ENCODE assay signal across 25 cellular contexts in genomic region chr9:106897681-106898080, GRCh38. TPM values are rescaled to one million over a fixed set of nuclear protein-coding genes. Genes with fewer than 3 reads are reported as not detected.
DNase-seq lines count a peak whose midpoint lies in the region; ATAC-seq and TF ChIP-seq lines count a peak whose summit lies in the region.
"Had no signal": no experiment of that assay in that cellular context is flagged by ENCODE, and none has a peak within 500 bp of the region (broad histone marks: within the 10 kb centered on the region; RNA-seq: fewer than 3 reads in every experiment).

No MANE protein-coding gene starts in this region.

- 75% methylated on average over 3 of the region's 3 CpGs for WGBS in suprapubic skin

- H3K9me3 ChIP-seq in WERI-Rb-1 (ENCODE audit: severe bottlenecking) (peaks cover 3% of the 10 kb centered on the region), muscle layer of duodenum (ENCODE audit: control insufficient read depth in 1 of 2, low read length in 2 of 2) (no peaks in the 10 kb centered on the region), suprapubic skin (no peaks in the 10 kb centered on the region)
- H3K9me3 ChIP-seq: thyroid gland had no signal

- no peaks in the 10 kb centered on the region for H3K27me3 ChIP-seq in WERI-Rb-1 (ENCODE audit: insufficient read depth, low read depth, severe bottlenecking)
- no peaks in the 10 kb centered on the region for H3K27me3 ChIP-seq in muscle layer of duodenum (ENCODE audit: low read depth, low read length)
- no peaks in the 10 kb centered on the region for H3K27me3 ChIP-seq in suprapubic skin
- H3K27me3 ChIP-seq: esophagus squamous epithelium, thyroid gland had no signal

- ATAC-seq in Right ventricle myocardium superior (ENCODE audit: poor library complexity) (peak; percentile 20), left cardiac atrium (no peak), GM21447 (IDR thresholded peaks at IDR 0.05; ENCODE audit: unreplicated experiment) (no peak)
- no peak for ATAC-seq in stimulated activated naive CD8-positive, alpha-beta T cell treated with anti-CD3 and anti-CD28 coated beads, Interleukin-15, Interleukin-2, amounts not matched to agents 100 U/mL and 50 U/mL, for 24 hours
- ATAC-seq: activated CD8-positive, alpha-beta T cell treated with anti-CD3 and anti-CD28 coated beads for 36 hours; activated naive CD4-positive, alpha-beta T cell treated with anti-CD3 and anti-CD28 coated beads, Interleukin-2, amount 50 U/mL, for 72 hours; natural killer cell treated with Interleukin-12 subunit alpha and Interleukin-12 subunit beta and Interleukin-15 and Interleukin-18, amount 100 ng/mL, for 72 hours; sciatic nerve had no signal

- no peak for TF ChIP-seq POLR2A in suprapubic skin (IDR thresholded peaks at IDR 0.05)

- H3K27ac ChIP-seq in WERI-Rb-1 (peak overlapping the region; percentile 73), muscle layer of duodenum (ENCODE audit: low read length) (peak overlapping the region; percentile 60), suprapubic skin (peak overlapping the region; percentile 33)
- H3K27ac ChIP-seq: esophagus squamous epithelium, parathyroid adenoma, thyroid gland had no signal

- no peak for TF ChIP-seq EP300 in suprapubic skin (IDR thresholded peaks at IDR 0.05)

- peaks cover 1 to 9% of the 10 kb centered on the region in 2 donors for H3K4me1 ChIP-seq in muscle layer of duodenum (ENCODE audit: control insufficient read depth in 1 of 2, insufficient read depth in 2 of 2, low read length in 2 of 2)
- H3K4me1 ChIP-seq in suprapubic skin, result peaks cover 15% of the 10 kb centered on the region

- DNase-seq in Right ventricle myocardium superior (no peak), left cardiac atrium (no peak), WERI-Rb-1 (peak; percentile 92), suprapubic skin (ENCODE audit: low spot score in 2 of 2) (no peak), medulla oblongata (ENCODE audit: extremely low spot score) (no peak)
- no peak for DNase-seq in stimulated activated naive CD8-positive, alpha-beta T cell treated with anti-CD3 and anti-CD28 coated beads, Interleukin-15, Interleukin-2, amounts not matched to agents 100 U/mL and 50 U/mL, for 24 hours
- DNase-seq: activated CD4-positive, alpha-beta T cell treated with anti-CD3 and anti-CD28 coated beads for 1 hour; activated CD8-positive, alpha-beta T cell treated with anti-CD3 and anti-CD28 coated beads for 36 hours; AML-193; anterior cingulate cortex; caudate nucleus; CD4-positive, alpha-beta memory T cell; DMS153; esophagus squamous epithelium; foreskin melanocyte; NCI-H1105; NCI-H2029; stimulated activated naive CD4-positive, alpha-beta T cell; thyroid gland had no signal

- H3K36me3 ChIP-seq in WERI-Rb-1 (no peaks in the 10 kb centered on the region), muscle layer of duodenum (ENCODE audit: control insufficient read depth in 1 of 2, insufficient read depth in 2 of 2, low read length in 2 of 2) (no peaks in the 10 kb centered on the region), suprapubic skin (no peaks in the 10 kb centered on the region)
- H3K36me3 ChIP-seq: esophagus squamous epithelium, thyroid gland had no signal

- intact Hi-C loops in Right ventricle myocardium superior (cut with DNase I) (no loop called here), left cardiac atrium (cut with DNase I) (no loop called here)

- no peak for TF ChIP-seq CTCF in WERI-Rb-1 (IDR thresholded peaks at IDR 0.05; ENCODE audit: low read depth, low read length)
- TF ChIP-seq CTCF in suprapubic skin (IDR thresholded peaks at IDR 0.05), result no peak

- H3K4me3 ChIP-seq in WERI-Rb-1 (ENCODE audit: low read depth, low read length) (no peak overlapping the region), muscle layer of duodenum (ENCODE audit: low read depth in 1 of 2, low read length in 2 of 2) (no peak overlapping the region), suprapubic skin (no peak overlapping the region)
- H3K4me3 ChIP-seq: esophagus squamous epithelium, thyroid gland had no signal

RNA-seq across cellular contexts. Expression of gene ZNF462, which starts 34.7 kb away (rescaled TPM):
- total RNA-seq in Right ventricle myocardium superior, result 21.2 TPM
- total RNA-seq in left cardiac atrium, result 10 to 100 TPM; 18.6 to 29.3 TPM
- total RNA-seq in suprapubic skin, result 10 to 100 TPM; 16.4 to 35.2 (median 29.7) TPM
- total RNA-seq: activated CD8-positive, alpha-beta T cell treated with anti-CD3 and anti-CD28 coated beads for 36 hours had no signal
